In the genomic region with DNA sequence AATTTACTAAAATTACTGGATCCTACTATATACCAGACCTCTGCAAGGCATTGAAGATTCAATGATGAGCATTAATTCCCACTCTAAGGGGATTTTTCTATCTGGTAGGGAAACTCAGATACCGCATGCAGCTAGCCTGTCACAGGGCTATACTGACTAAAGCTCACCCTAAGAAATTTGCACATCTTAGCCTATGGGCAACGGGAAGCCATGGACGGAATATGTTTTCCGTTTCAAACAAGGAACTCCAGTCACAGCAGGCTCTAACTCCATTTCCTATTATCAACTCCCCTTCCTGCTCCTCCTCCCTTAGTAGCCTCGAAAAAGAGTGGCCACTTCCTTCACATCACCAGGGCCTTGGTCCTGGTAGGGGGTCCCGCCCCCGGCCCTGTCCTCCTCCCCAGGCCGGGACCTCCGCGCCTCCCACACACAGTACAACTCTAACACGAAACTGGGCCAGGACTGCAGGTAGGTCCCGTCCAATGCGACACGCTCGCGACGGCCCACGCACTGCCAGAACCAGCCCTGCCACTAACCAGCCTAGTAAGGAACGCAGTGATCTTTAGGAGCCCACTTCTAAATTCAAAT, we compare ENCODE assay signal across 8 cellular contexts. TPM values are rescaled to one million over a fixed set of nuclear protein-coding genes. Genes with fewer than 3 reads are reported as not detected.
DNase-seq lines count a peak whose midpoint lies in the region; ATAC-seq and TF ChIP-seq lines count a peak whose summit lies in the region.

No MANE protein-coding gene starts in this region.

- ATAC-seq in GM21526 (IDR thresholded peaks at IDR 0.05; ENCODE audit: low FRiP score, unreplicated experiment) (peak; percentile 31), left cardiac atrium (peak; percentile 32 to 62)
- peak; percentile 59 for ATAC-seq in activated CD8-positive, alpha-beta T cell treated with anti-CD3 and anti-CD28 coated beads, Interleukin-2, amount 10 ng/mL, durations not matched to agents 7 days and 5 days

- CTCF ChIA-PET in activated CD8-positive, alpha-beta T cell treated with anti-CD3 and anti-CD28 coated beads, Interleukin-2, amount 10 ng/mL, durations not matched to agents 7 days and 5 days (lab: Charles Lee): interaction anchor here (0.8 to 4.2 kb wide), 9 partner anchors 11 to 103 kb away, joined by 3 to 47 read pairs (median 8); a partner anchor contains a TSS

- H3K36me3 Mint-ChIP-seq in activated CD8-positive, alpha-beta T cell treated with anti-CD3 and anti-CD28 coated beads, Interleukin-2, amount 10 ng/mL, durations not matched to agents 7 days and 5 days (ENCODE audit: low read depth): peaks cover 30% of the 10 kb centered on the region

- no peak for TF ChIP-seq EP300 in Ishikawa (IDR thresholded peaks at IDR 0.05; ENCODE audit: borderline replicate concordance)

- in situ Hi-C loops in G401 (cut with HindIII; ENCODE audit: low sequenced_read_pairs): no loop called here

- peak overlapping the region; percentile 89 for H3K4me3 Mint-ChIP-seq in activated CD8-positive, alpha-beta T cell treated with anti-CD3 and anti-CD28 coated beads, Interleukin-2, amount 10 ng/mL, durations not matched to agents 7 days and 5 days

- intact Hi-C loops in left cardiac atrium (cut with DNase I): loop anchor here in 1 of 2 donors (2.0 kb wide), 1 partner anchor 18 kb away; no protein-coding TSS in a partner anchor

- no peak for TF ChIP-seq CTCF in retinal pigment epithelial cell (conservative IDR thresholded peaks at IDR 0.05; ENCODE audit: low read depth, low read length)

- H3K27ac Mint-ChIP-seq in activated CD8-positive, alpha-beta T cell treated with anti-CD3 and anti-CD28 coated beads, Interleukin-2, amount 10 ng/mL, durations not matched to agents 7 days and 5 days: peak overlapping the region; percentile 93

- POLR2A ChIA-PET in activated CD8-positive, alpha-beta T cell treated with anti-CD3 and anti-CD28 coated beads, Interleukin-2, amount 10 ng/mL, durations not matched to agents 7 days and 5 days (lab: Charles Lee): interaction anchor here (0.6 to 11.8 kb wide), 20 partner anchors 10 to 1582 kb away, joined by 3 to 187 read pairs (median 6); a partner anchor contains a TSS

- DNase-seq in GDM1 (lab: John Stamatoyannopoulos, UW) (peak; percentile 53), left cardiac atrium (peak; percentile 54), retinal pigment epithelial cell (ENCODE audit: low read depth) (no peak), retina (no peak), G401 (ENCODE audit: low spot score) (no peak)
- no peak for DNase-seq in activated CD8-positive, alpha-beta T cell treated with anti-CD3 and anti-CD28 coated beads, Interleukin-2, amount 10 ng/mL, durations not matched to agents 7 days and 5 days

- H3K4me1 Mint-ChIP-seq in activated CD8-positive, alpha-beta T cell treated with anti-CD3 and anti-CD28 coated beads, Interleukin-2, amount 10 ng/mL, durations not matched to agents 7 days and 5 days (ENCODE audit: low read depth): peaks cover 17% of the 10 kb centered on the region

- TF ChIP-seq RAD21 in Ishikawa (IDR thresholded peaks at IDR 0.05; ENCODE audit: low read depth): no peak

- no peaks in the 10 kb centered on the region for H3K9me3 Mint-ChIP-seq in activated CD8-positive, alpha-beta T cell treated with anti-CD3 and anti-CD28 coated beads, Interleukin-2, amount 10 ng/mL, durations not matched to agents 7 days and 5 days (ENCODE audit: insufficient read depth)

- peak overlapping the region; percentile 96 for H3K4me3 ChIP-seq in retinal pigment epithelial cell (ENCODE audit: low read length)

- peaks cover 2% of the 10 kb centered on the region for H3K27me3 Mint-ChIP-seq in activated CD8-positive, alpha-beta T cell treated with anti-CD3 and anti-CD28 coated beads, Interleukin-2, amount 10 ng/mL, durations not matched to agents 7 days and 5 days (ENCODE audit: low read depth)

TF ChIP-seq in Ishikawa, 13 proteins besides CTCF, POLR2A, EP300 and RAD21:
- TF ChIP-seq CREB1 (IDR thresholded peaks at IDR 0.05; ENCODE audit: low read depth): no peak
- 0 out of 2 replicates have a peak, but pooled peaks have one; percentile 12 for TF ChIP-seq TCF12 (IDR thresholded peaks at IDR 0.05; ENCODE audit: low read depth)
- TF ChIP-seq NFIC (IDR thresholded peaks at IDR 0.05): no peak
- TF ChIP-seq, protein P1, sequence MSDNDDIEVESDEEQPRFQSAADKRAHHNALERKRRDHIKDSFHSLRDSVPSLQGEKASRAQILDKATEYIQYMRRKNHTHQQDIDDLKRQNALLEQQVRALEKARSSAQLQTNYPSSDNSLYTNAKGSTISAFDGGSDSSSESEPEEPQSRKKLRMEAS (IDR thresholded peaks at IDR 0.05): no peak
- TF ChIP-seq FOXM1 (IDR thresholded peaks at IDR 0.05; ENCODE audit: borderline replicate concordance, low read depth): no peak
- peak; percentile 51; the same call in 1 of the 2 replicates for TF ChIP-seq EGR1 (IDR thresholded peaks at IDR 0.05)
- no peak for TF ChIP-seq TEAD4 (IDR thresholded peaks at IDR 0.05)

RNA-seq across cellular contexts. Expression of a gene that starts 0.7 kb away (rescaled TPM):
- 100 to 1,000 TPM; 215 to 216 TPM for total RNA-seq in activated CD8-positive, alpha-beta T cell treated with anti-CD3 and anti-CD28 coated beads, Interleukin-2, amount 10 ng/mL, durations not matched to agents 7 days and 5 days
- total RNA-seq in left cardiac atrium: 100 to 1,000 TPM; 939 to 947 TPM
- total RNA-seq in G401 (2014; rRNA removed; shearing (Covaris generic)): 441 and 748 TPM in 2 replicates

RNA-seq across cellular contexts. Expression of a gene that starts 18.6 kb away (rescaled TPM):
- total RNA-seq in activated CD8-positive, alpha-beta T cell treated with anti-CD3 and anti-CD28 coated beads, Interleukin-2, amount 10 ng/mL, durations not matched to agents 7 days and 5 days: 10 to 100 TPM; 73.2 to 74.3 TPM
- 10 to 100 TPM; 51.0 to 65.3 TPM for total RNA-seq in left cardiac atrium
- 57.6 and 68.4 TPM in 2 replicates for total RNA-seq in G401 (2014; rRNA removed; shearing (Covaris generic))

RNA-seq across cellular contexts. Expression of a gene that starts 24.3 kb away (rescaled TPM):
- 1 to 10 TPM; 4.0 to 5.5 TPM for total RNA-seq in activated CD8-positive, alpha-beta T cell treated with anti-CD3 and anti-CD28 coated beads, Interleukin-2, amount 10 ng/mL, durations not matched to agents 7 days and 5 days
- 1 to 10 TPM; 2.7 to 3.9 TPM for total RNA-seq in left cardiac atrium
- total RNA-seq in G401 (2014; rRNA removed; shearing (Covaris generic)): 4.8 TPM in 1 of 2 replicates, not detected in the other

RNA-seq across cellular contexts. Expression of a gene that starts 55.5 kb away (rescaled TPM):
- 10 to 100 TPM; 51.3 to 59.2 TPM for total RNA-seq in activated CD8-positive, alpha-beta T cell treated with anti-CD3 and anti-CD28 coated beads, Interleukin-2, amount 10 ng/mL, durations not matched to agents 7 days and 5 days
- 1 to 10 TPM; 5.5 to 8.0 TPM for total RNA-seq in left cardiac atrium
- total RNA-seq in G401 (2014; rRNA removed; shearing (Covaris generic)): 8.5 and 11.5 TPM in 2 replicates

Comparison
In these comparisons a context has a peak if more than half of its experiments do, and no peak if none do; other contexts are left out.
1. DNase-seq: peak in GDM1 (single experiment) and left cardiac atrium (single experiment); none in activated CD8-positive, alpha-beta T cell treated with anti-CD3 and anti-CD28 coated beads, Interleukin-2, amount 10 ng/mL, durations not matched to agents 7 days and 5 days (single experiment), retinal pigment epithelial cell (single experiment), retina (single experiment) and G401 (single experiment).
2. Peak in every context shown above with its lines, with median percentiles within 50 percentile points of each other: ATAC-seq.